Comparison of ENCODE assay signal across 8 cellular contexts in genomic region chr14:50560929-50561280, GRCh38. TPM values are rescaled to one million over a fixed set of nuclear protein-coding genes. Genes with fewer than 3 reads are reported as not detected.
DNase-seq lines count a peak whose midpoint lies in the region; ATAC-seq and TF ChIP-seq lines count a peak whose summit lies in the region.

No MANE protein-coding gene starts in this region.

- no peaks in the 10 kb centered on the region for H3K9me3 ChIP-seq in NT2/D1 (ENCODE audit: insufficient read depth, low read length)

- H3K4me3 Mint-ChIP-seq in CD14-positive monocyte = peak overlapping the region; percentile 91 to 96
- H3K4me3 Mint-ChIP-seq in activated T-helper 2 cell treated with anti-CD3 and anti-CD28 coated beads, Interferon-gamma antibody, Interleukin-2, Interleukin-4, amounts not matched to agents 10 μg/mL and 5 μg/mL and 100 μg/mL, durations not matched to agents 14 hours and 24 hours and 36 hours (ENCODE audit: low read depth) = peak overlapping the region; percentile 69
- peak overlapping the region; percentile 81 for H3K4me3 Mint-ChIP-seq in natural killer cell treated with Interleukin-12 subunit alpha and Interleukin-12 subunit beta and Interleukin-15 and Interleukin-18, amount 100 ng/mL, for 72 hours
- peak overlapping the region; percentile 84 to 85 for H3K4me3 Mint-ChIP-seq in stimulated activated naive CD8-positive, alpha-beta T cell treated with anti-CD3 and anti-CD28 coated beads, Interleukin-15, amount 100 ng/mL, for 72 hours

- H3K36me3 Mint-ChIP-seq in CD14-positive monocyte = peaks cover 0 to 2% of the 10 kb centered on the region in 2 donors
- no peaks in the 10 kb centered on the region for H3K36me3 Mint-ChIP-seq in activated T-helper 2 cell treated with anti-CD3 and anti-CD28 coated beads, Interferon-gamma antibody, Interleukin-2, Interleukin-4, amounts not matched to agents 10 μg/mL and 5 μg/mL and 100 μg/mL, durations not matched to agents 14 hours and 24 hours and 36 hours (ENCODE audit: low read depth)
- no peaks in the 10 kb centered on the region for H3K36me3 Mint-ChIP-seq in natural killer cell treated with Interleukin-12 subunit alpha and Interleukin-12 subunit beta and Interleukin-15 and Interleukin-18, amount 100 ng/mL, for 72 hours

- H3K9ac ChIP-seq in NT2/D1 (ENCODE audit: insufficient read length, low read depth) = peak overlapping the region; percentile 72

- peaks cover 13 to 24% (median 18%) of the 10 kb centered on the region in 3 donors for H3K27me3 Mint-ChIP-seq in CD14-positive monocyte (ENCODE audit: low read depth in 3 of 3)
- peaks cover 60% of the 10 kb centered on the region for H3K27me3 Mint-ChIP-seq in activated T-helper 2 cell treated with anti-CD3 and anti-CD28 coated beads, Interferon-gamma antibody, Interleukin-2, Interleukin-4, amounts not matched to agents 10 μg/mL and 5 μg/mL and 100 μg/mL, durations not matched to agents 14 hours and 24 hours and 36 hours (ENCODE audit: low read depth)
- peaks cover 37 to 44% of the 10 kb centered on the region in 2 donors for H3K27me3 Mint-ChIP-seq in natural killer cell treated with Interleukin-12 subunit alpha and Interleukin-12 subunit beta and Interleukin-15 and Interleukin-18, amount 100 ng/mL, for 72 hours
- peaks cover 56% of the 10 kb centered on the region for H3K27me3 Mint-ChIP-seq in stimulated activated naive CD8-positive, alpha-beta T cell treated with anti-CD3 and anti-CD28 coated beads, Interleukin-15, amount 100 ng/mL, for 72 hours

- H3K4me1 Mint-ChIP-seq in CD14-positive monocyte = peaks cover 19% of the 10 kb centered on the region
- H3K4me1 Mint-ChIP-seq in activated T-helper 2 cell treated with anti-CD3 and anti-CD28 coated beads, Interferon-gamma antibody, Interleukin-2, Interleukin-4, amounts not matched to agents 10 μg/mL and 5 μg/mL and 100 μg/mL, durations not matched to agents 14 hours and 24 hours and 36 hours (ENCODE audit: low read depth) = peaks cover 14% of the 10 kb centered on the region
- peaks cover 6% of the 10 kb centered on the region in 2 donors for H3K4me1 Mint-ChIP-seq in natural killer cell treated with Interleukin-12 subunit alpha and Interleukin-12 subunit beta and Interleukin-15 and Interleukin-18, amount 100 ng/mL, for 72 hours (ENCODE audit: low read depth in 2 of 2)
- H3K4me1 Mint-ChIP-seq in stimulated activated naive CD8-positive, alpha-beta T cell treated with anti-CD3 and anti-CD28 coated beads, Interleukin-15, amount 100 ng/mL, for 72 hours = peaks cover 8% of the 10 kb centered on the region

- ATAC-seq in HG03432 (IDR thresholded peaks at IDR 0.05; ENCODE audit: unreplicated experiment) (peak; percentile 35), HG03135 (IDR thresholded peaks at IDR 0.05; ENCODE audit: unreplicated experiment) (no peak)
- ATAC-seq in natural killer cell treated with Interleukin-12 subunit alpha and Interleukin-12 subunit beta and Interleukin-15 and Interleukin-18, amount 100 ng/mL, for 72 hours = peak; percentile 81
- ATAC-seq in stimulated activated naive CD8-positive, alpha-beta T cell treated with anti-CD3 and anti-CD28 coated beads, Interleukin-15, amount 100 ng/mL, for 72 hours = peak; percentile 59

- H3K4me1 ChIP-seq in NT2/D1 (ENCODE audit: insufficient read depth, insufficient read length) = no peaks in the 10 kb centered on the region

- no peaks in the 10 kb centered on the region for H3K36me3 ChIP-seq in NT2/D1 (ENCODE audit: insufficient read depth, insufficient read length, low read length)

- peaks cover 64% of the 10 kb centered on the region for H3K27me3 ChIP-seq in NT2/D1 (ENCODE audit: insufficient read depth, insufficient read length)

- peak overlapping the region; percentile 54 for H3K4me3 ChIP-seq in NT2/D1 (ENCODE audit: insufficient read length, low read depth)

- TF ChIP-seq CTCF in CD14-positive monocyte (IDR thresholded peaks at IDR 0.05) = no peak

- no peak overlapping the region for H3K27ac Mint-ChIP-seq in CD14-positive monocyte
- no peak overlapping the region for H3K27ac Mint-ChIP-seq in activated T-helper 2 cell treated with anti-CD3 and anti-CD28 coated beads, Interferon-gamma antibody, Interleukin-2, Interleukin-4, amounts not matched to agents 10 μg/mL and 5 μg/mL and 100 μg/mL, durations not matched to agents 14 hours and 24 hours and 36 hours
- H3K27ac Mint-ChIP-seq in natural killer cell treated with Interleukin-12 subunit alpha and Interleukin-12 subunit beta and Interleukin-15 and Interleukin-18, amount 100 ng/mL, for 72 hours = no peak overlapping the region
- no peak overlapping the region for H3K27ac Mint-ChIP-seq in stimulated activated naive CD8-positive, alpha-beta T cell treated with anti-CD3 and anti-CD28 coated beads, Interleukin-15, amount 100 ng/mL, for 72 hours

- DNase-seq in CD14-positive monocyte (ENCODE audit: low spot score) (peak; percentile 50), NT2/D1 (ENCODE audit: low read depth, low spot score) (peak; percentile 1), fibroblast of the conjunctiva (ENCODE audit: low read depth) (peak; percentile 41)
- peak; percentile 22 for DNase-seq in activated T-helper 2 cell treated with anti-CD3 and anti-CD28 coated beads, Interferon-gamma antibody, Interleukin-2, Interleukin-4, amounts not matched to agents 10 μg/mL and 5 μg/mL and 100 μg/mL, durations not matched to agents 14 hours and 24 hours and 36 hours (ENCODE audit: low spot score)
- no peak for DNase-seq in natural killer cell treated with Interleukin-12 subunit alpha and Interleukin-12 subunit beta and Interleukin-15 and Interleukin-18, amount 100 ng/mL, for 72 hours (ENCODE audit: low spot score)
- DNase-seq in stimulated activated naive CD8-positive, alpha-beta T cell treated with anti-CD3 and anti-CD28 coated beads, Interleukin-15, amount 100 ng/mL, for 72 hours = peak; percentile 35 to 41

- peaks cover 0 to 3% (median 0%) of the 10 kb centered on the region in 7 donors for H3K9me3 Mint-ChIP-seq in CD14-positive monocyte
- no peaks in the 10 kb centered on the region for H3K9me3 Mint-ChIP-seq in activated T-helper 2 cell treated with anti-CD3 and anti-CD28 coated beads, Interferon-gamma antibody, Interleukin-2, Interleukin-4, amounts not matched to agents 10 μg/mL and 5 μg/mL and 100 μg/mL, durations not matched to agents 14 hours and 24 hours and 36 hours
- H3K9me3 Mint-ChIP-seq in natural killer cell treated with Interleukin-12 subunit alpha and Interleukin-12 subunit beta and Interleukin-15 and Interleukin-18, amount 100 ng/mL, for 72 hours = no peaks in the 10 kb centered on the region
- no peaks in the 10 kb centered on the region for H3K9me3 Mint-ChIP-seq in stimulated activated naive CD8-positive, alpha-beta T cell treated with anti-CD3 and anti-CD28 coated beads, Interleukin-15, amount 100 ng/mL, for 72 hours

- intact Hi-C loops in CD14-positive monocyte (cut with micrococcal nuclease) = no loop called here
- intact Hi-C loops in activated T-helper 2 cell treated with anti-CD3 and anti-CD28 coated beads, Interferon-gamma antibody, Interleukin-2, Interleukin-4, amounts not matched to agents 10 μg/mL and 5 μg/mL and 100 μg/mL, durations not matched to agents 14 hours and 24 hours and 36 hours (cut with micrococcal nuclease) = no loop called here

RNA-seq across cellular contexts. Expression of gene ATL1, which starts 1.0 kb away (rescaled TPM):
- 1 to 10 TPM in 1 of 2 donors, under 1 TPM in 1; 0.99 to 1.1 TPM for polyA plus RNA-seq in CD14-positive monocyte
- total RNA-seq in activated T-helper 2 cell treated with anti-CD3 and anti-CD28 coated beads, Interferon-gamma antibody, Interleukin-2, Interleukin-4, amounts not matched to agents 10 μg/mL and 5 μg/mL and 100 μg/mL, durations not matched to agents 14 hours and 24 hours and 36 hours = 1.3 and 2.1 TPM in 2 replicates
- 1 to 10 TPM in 1 of 2 donors, under 1 TPM in 1; 0.62 to 1.8 TPM for total RNA-seq in natural killer cell treated with Interleukin-12 subunit alpha and Interleukin-12 subunit beta and Interleukin-15 and Interleukin-18, amount 100 ng/mL, for 72 hours

RNA-seq across cellular contexts. Expression of gene MAP4K5, which starts 28.5 kb away (rescaled TPM):
- polyA plus RNA-seq in CD14-positive monocyte = 1 to 10 TPM; 5.0 to 7.7 TPM
- 21.0 and 23.1 TPM in 2 replicates for total RNA-seq in activated T-helper 2 cell treated with anti-CD3 and anti-CD28 coated beads, Interferon-gamma antibody, Interleukin-2, Interleukin-4, amounts not matched to agents 10 μg/mL and 5 μg/mL and 100 μg/mL, durations not matched to agents 14 hours and 24 hours and 36 hours
- total RNA-seq in natural killer cell treated with Interleukin-12 subunit alpha and Interleukin-12 subunit beta and Interleukin-15 and Interleukin-18, amount 100 ng/mL, for 72 hours = 10 to 100 TPM; 48.7 to 59.3 TPM
